8 cellular contexts compared by ENCODE assay signal in the genomic region with DNA sequence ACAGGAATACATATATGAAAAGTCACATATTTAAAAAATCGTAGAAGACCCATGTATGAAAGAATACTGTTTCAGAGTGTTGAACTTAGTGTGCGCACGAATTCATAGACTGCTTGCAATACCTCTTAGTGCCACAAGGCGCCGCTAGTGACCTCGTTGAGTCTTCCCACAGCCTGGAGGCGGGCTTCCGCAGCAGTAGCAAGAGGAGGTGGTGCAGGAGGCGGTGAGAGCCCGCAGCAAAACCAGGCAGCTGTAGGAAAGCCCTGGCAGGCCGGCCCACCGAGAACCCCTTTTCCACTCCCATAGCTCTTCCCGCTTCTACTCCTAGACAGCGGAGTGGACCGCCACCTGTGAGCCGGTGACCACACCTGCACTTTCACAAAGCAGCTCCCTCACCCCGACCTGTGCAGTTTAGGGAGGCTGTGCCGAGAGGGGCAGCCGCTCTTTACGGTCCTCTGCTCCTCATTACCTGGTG. TPM values are rescaled to one million over a fixed set of nuclear protein-coding genes. Genes with fewer than 3 reads are reported as not detected.
DNase-seq lines count a peak whose midpoint lies in the region; ATAC-seq and FAIRE-seq lines count a peak whose summit lies in the region.

No MANE protein-coding gene starts in this region.

- FAIRE-seq in A204.1 (lab: Jason Lieb, UNC) = peak; percentile 78

- POLR2A ChIA-PET in activated CD4-positive, alpha-beta T cell treated with anti-CD3 and anti-CD28 coated beads for 36 hours (lab: Charles Lee) = no interaction called here

- CTCF ChIA-PET in activated CD4-positive, alpha-beta T cell treated with anti-CD3 and anti-CD28 coated beads for 36 hours (lab: Charles Lee) = interaction anchor here (0.6 to 2.8 kb wide), 14 partner anchors 9 to 624 kb away, joined by 3 to 24 read pairs (median 4); partner anchors contain the start of gene MTARC1

- H3K27ac Mint-ChIP-seq in activated CD4-positive, alpha-beta T cell treated with anti-CD3 and anti-CD28 coated beads for 36 hours = no peak overlapping the region
- no peak overlapping the region for H3K27ac Mint-ChIP-seq in dendritic cell treated with granulocyte-macrophage colony-stimulating factor and Interleukin-4, amounts not matched to agents 40 ng/mL and 50 ng/mL, for 4 days

- peaks cover 16% of the 10 kb centered on the region for H3K27me3 Mint-ChIP-seq in activated CD4-positive, alpha-beta T cell treated with anti-CD3 and anti-CD28 coated beads for 36 hours
- no peaks in the 10 kb centered on the region for H3K27me3 Mint-ChIP-seq in dendritic cell treated with granulocyte-macrophage colony-stimulating factor and Interleukin-4, amounts not matched to agents 40 ng/mL and 50 ng/mL, for 4 days

- ATAC-seq in GM18499 (IDR thresholded peaks at IDR 0.05; ENCODE audit: insufficient read depth, unreplicated experiment) (peak; percentile 97), HG02970 (IDR thresholded peaks at IDR 0.05; ENCODE audit: low FRiP score, unreplicated experiment) (peak; percentile 92)
- ATAC-seq in activated CD4-positive, alpha-beta T cell treated with anti-CD3 and anti-CD28 coated beads for 36 hours = peak; percentile 94

- intact Hi-C loops in activated CD4-positive, alpha-beta T cell treated with anti-CD3 and anti-CD28 coated beads for 36 hours (cut with DNase I, micrococcal nuclease) = loop anchor here (1.0 to 5.0 kb wide), 4 partner anchors 393 to 1647 kb away; no protein-coding TSS in a partner anchor
- intact Hi-C loops in dendritic cell treated with granulocyte-macrophage colony-stimulating factor and Interleukin-4, amounts not matched to agents 40 ng/mL and 50 ng/mL, for 4 days (cut with micrococcal nuclease) = loop anchor here (1.0 to 5.0 kb wide), 2 partner anchors 392 to 625 kb away; no protein-coding TSS in a partner anchor

- peak; percentile 58 for DNase-seq in NCI-H2171 treated with DMSO at 0.1 percent for 48 hours (lab: John Stamatoyannopoulos, UW)
- DNase-seq in activated CD4-positive, alpha-beta T cell treated with anti-CD3 and anti-CD28 coated beads for 36 hours = peak; percentile 86
- peak; percentile 56 for DNase-seq in medulla oblongata (ENCODE audit: extremely low spot score)
- peak; percentile 52 for DNase-seq in stimulated activated CD8-positive, alpha-beta memory T cell treated with anti-CD3 and anti-CD28 coated beads, Interleukin-12 subunit alpha, Interleukin-12 subunit beta, amount 100 ng/mL, for 1 hour (ENCODE audit: low read depth)

- H3K36me3 Mint-ChIP-seq in activated CD4-positive, alpha-beta T cell treated with anti-CD3 and anti-CD28 coated beads for 36 hours (ENCODE audit: low read depth) = no peaks in the 10 kb centered on the region
- peaks cover 16% of the 10 kb centered on the region for H3K36me3 Mint-ChIP-seq in dendritic cell treated with granulocyte-macrophage colony-stimulating factor and Interleukin-4, amounts not matched to agents 40 ng/mL and 50 ng/mL, for 4 days (ENCODE audit: low read depth)

- H3K9me3 Mint-ChIP-seq in activated CD4-positive, alpha-beta T cell treated with anti-CD3 and anti-CD28 coated beads for 36 hours (ENCODE audit: low read depth) = no peaks in the 10 kb centered on the region
- H3K9me3 Mint-ChIP-seq in dendritic cell treated with granulocyte-macrophage colony-stimulating factor and Interleukin-4, amounts not matched to agents 40 ng/mL and 50 ng/mL, for 4 days = no peaks in the 10 kb centered on the region

- H3K4me3 Mint-ChIP-seq in activated CD4-positive, alpha-beta T cell treated with anti-CD3 and anti-CD28 coated beads for 36 hours = peak overlapping the region; percentile 27
- peak overlapping the region; percentile 63 for H3K4me3 Mint-ChIP-seq in dendritic cell treated with granulocyte-macrophage colony-stimulating factor and Interleukin-4, amounts not matched to agents 40 ng/mL and 50 ng/mL, for 4 days

- H3K4me1 Mint-ChIP-seq in activated CD4-positive, alpha-beta T cell treated with anti-CD3 and anti-CD28 coated beads for 36 hours = peaks cover 6% of the 10 kb centered on the region
- H3K4me1 Mint-ChIP-seq in dendritic cell treated with granulocyte-macrophage colony-stimulating factor and Interleukin-4, amounts not matched to agents 40 ng/mL and 50 ng/mL, for 4 days (ENCODE audit: low read depth) = peaks cover 17% of the 10 kb centered on the region

RNA-seq across cellular contexts. Expression of gene MTARC1, which starts 23.5 kb away (rescaled TPM):
- not detected for total RNA-seq in activated CD4-positive, alpha-beta T cell treated with anti-CD3 and anti-CD28 coated beads for 36 hours

Comparison
In these comparisons a context has a peak if more than half of its experiments do, and no peak if none do; other contexts are left out.
1. Peak in every context shown above with its lines: DNase-seq and ATAC-seq.